In the genomic region with DNA sequence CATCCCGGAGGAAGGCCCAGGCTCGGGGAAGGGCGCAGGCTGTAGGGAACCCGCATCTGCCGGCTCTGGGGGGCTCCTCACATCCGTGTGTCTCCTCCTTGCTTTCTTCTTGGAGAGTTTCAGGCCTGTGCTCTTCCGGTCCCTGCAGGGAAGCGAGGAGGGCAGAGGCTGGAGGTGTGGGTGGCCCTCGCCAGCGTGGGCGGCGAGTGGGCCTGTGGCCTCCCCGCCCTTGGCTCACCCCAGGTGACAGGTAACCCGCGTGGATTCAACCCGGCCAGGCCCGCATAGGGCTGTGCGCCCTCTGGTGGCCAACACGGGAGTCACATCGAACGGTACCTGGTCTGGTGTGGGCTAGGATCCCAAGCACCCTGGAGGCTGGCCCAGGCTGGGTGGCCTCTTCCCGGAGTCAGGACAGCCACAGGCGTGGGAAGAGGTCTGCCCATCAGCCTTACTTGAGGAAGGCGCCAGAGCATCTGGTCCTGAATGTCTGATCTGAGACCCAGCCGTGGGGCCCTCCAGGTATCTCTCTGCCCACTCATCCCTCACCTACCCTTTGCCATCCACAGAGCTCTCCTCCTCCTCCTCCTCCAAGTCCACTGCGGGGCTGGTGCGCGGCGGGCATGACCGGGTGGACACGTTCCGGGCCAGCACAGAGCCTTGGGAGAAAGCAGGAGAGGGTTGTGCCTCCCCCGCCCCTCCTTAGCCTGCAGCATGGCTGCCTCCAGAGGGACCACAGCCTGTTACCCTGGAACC, we compare ENCODE assay signal across 1 cellular context.
TF ChIP-seq lines count a peak whose summit lies in the region.

No MANE protein-coding gene starts in this region.

TF ChIP-seq in WTC11, 78 proteins besides CTCF, POLR2A, EP300 and RAD21 (continued from another document):
- TF ChIP-seq, protein P1, sequence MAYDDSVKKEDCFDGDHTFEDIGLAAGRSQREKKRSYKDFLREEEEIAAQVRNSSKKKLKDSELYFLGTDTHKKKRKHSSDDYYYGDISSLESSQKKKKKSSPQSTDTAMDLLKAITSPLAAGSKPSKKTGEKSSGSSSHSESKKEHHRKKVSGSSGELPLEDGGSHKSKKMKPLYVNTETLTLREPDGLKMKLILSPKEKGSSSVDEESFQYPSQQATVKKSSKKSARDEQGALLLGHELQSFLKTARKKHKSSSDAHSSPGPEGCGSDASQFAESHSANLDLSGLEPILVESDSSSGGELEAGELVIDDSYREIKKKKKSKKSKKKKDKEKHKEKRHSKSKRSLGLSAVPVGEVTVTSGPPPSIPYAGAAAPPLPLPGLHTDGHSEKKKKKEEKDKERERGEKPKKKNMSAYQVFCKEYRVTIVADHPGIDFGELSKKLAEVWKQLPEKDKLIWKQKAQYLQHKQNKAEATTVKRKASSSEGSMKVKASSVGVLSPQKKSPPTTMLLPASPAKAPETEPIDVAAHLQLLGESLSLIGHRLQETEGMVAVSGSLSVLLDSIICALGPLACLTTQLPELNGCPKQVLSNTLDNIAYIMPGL (CRISPR knock-in tag; IDR thresholded peaks at IDR 0.05): peak; percentile 45; the same call in 1 of the 2 replicates
